ENCODE assay signal across 12 cellular contexts in the genomic region with DNA sequence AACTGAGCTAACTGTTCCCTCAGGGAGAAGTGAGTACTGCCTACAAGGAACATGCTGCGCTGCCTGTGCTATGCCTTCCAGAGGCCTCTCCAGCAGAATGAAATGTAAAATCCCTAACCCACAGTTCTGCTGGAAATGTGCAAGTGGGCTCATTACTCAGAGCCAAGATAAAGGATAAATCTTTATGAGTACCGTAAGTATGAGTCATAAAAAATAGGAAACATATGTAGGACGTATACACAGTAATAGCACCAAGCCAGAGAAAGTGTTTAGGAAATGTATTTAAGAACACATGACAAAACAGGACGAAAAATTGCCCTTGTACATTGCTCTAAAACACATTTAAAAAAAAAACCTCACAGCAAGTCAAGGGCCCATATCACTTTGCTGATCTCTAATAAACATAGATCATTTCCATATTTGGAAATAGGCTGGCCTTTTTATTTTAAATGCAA.
DNase-seq lines count a peak whose midpoint lies in the region; ATAC-seq and TF ChIP-seq lines count a peak whose summit lies in the region.
"Had no signal": no experiment of that assay in that cellular context is flagged by ENCODE, and none has a peak within 500 bp of the region (broad histone marks: within the 10 kb centered on the region; RNA-seq: fewer than 3 reads in every experiment).

No MANE protein-coding gene starts in this region.

- H3K4me2 ChIP-seq in hepatocyte, result peak overlapping the region; percentile 42

- H3K4me1 ChIP-seq in hepatocyte (ENCODE audit: insufficient read depth), result peaks cover 45% of the 10 kb centered on the region
- H3K4me1 ChIP-seq in thoracic aorta (ENCODE audit: control insufficient read depth in 1 of 2, low read depth in 2 of 2), result peaks cover 38 to 49% of the 10 kb centered on the region in 2 donors

- H3K36me3 ChIP-seq in hepatocyte (replicated peaks; ENCODE audit: insufficient read depth, low read depth), result no peaks in the 10 kb centered on the region
- H3K36me3 ChIP-seq in thoracic aorta, result no peaks in the 10 kb centered on the region

- no peaks in the 10 kb centered on the region for H4K20me1 ChIP-seq in hepatocyte (ENCODE audit: insufficient read depth, poor library complexity, severe bottlenecking)

- TF ChIP-seq CTCF in hepatocyte (IDR thresholded peaks at IDR 0.05; ENCODE audit: poor library complexity) (no peak), thoracic aorta (IDR thresholded peaks at IDR 0.05) (no peak)

- ATAC-seq in thoracic aorta (ENCODE audit: insufficient number of reproducible peaks, low FRiP score, low read depth) (no peak), GM21423 (IDR thresholded peaks at IDR 0.05; ENCODE audit: unreplicated experiment) (no peak), GM18511 (IDR thresholded peaks at IDR 0.05; ENCODE audit: unreplicated experiment) (no peak)
- ATAC-seq: T-cell had no signal

- peaks cover 7% of the 10 kb centered on the region for H3K79me2 ChIP-seq in hepatocyte

- H3K27me3 ChIP-seq in hepatocyte (no peaks in the 10 kb centered on the region), thoracic aorta (replicated peaks; ENCODE audit: insufficient read depth) (no peaks in the 10 kb centered on the region)

- H3K9me2 ChIP-seq in hepatocyte (replicated peaks; ENCODE audit: insufficient read depth), result no peaks in the 10 kb centered on the region

- 43% methylated on average over 4 of the region's 4 CpGs for WGBS in hepatocyte (ENCODE audit: low lambda C conversion rate, missing lambda C conversion rate)

- H3K9me3 ChIP-seq in hepatocyte (ENCODE audit: low read depth) (no peaks in the 10 kb centered on the region), thoracic aorta (no peaks in the 10 kb centered on the region)

- H2AFZ ChIP-seq in hepatocyte, result no peak overlapping the region

- H3K27ac ChIP-seq in hepatocyte, result peak overlapping the region; percentile 87
- peak overlapping the region; percentile 62 to 87 for H3K27ac ChIP-seq in thoracic aorta
- H3K27ac ChIP-seq: 22Rv1, epithelial cell of prostate had no signal

- DNase-seq in NCI-H524 (lab: John Stamatoyannopoulos, UW), result peak; percentile 5 to 56
- DNase-seq in NCI-H524 treated with DMSO at 0.1 percent for 48 hours (lab: John Stamatoyannopoulos, UW), result no peak
- DNase-seq in amniotic epithelial cell (ENCODE audit: low read depth), result peak; percentile 80
- DNase-seq in hepatocyte (ENCODE audit: low spot score), result peak; percentile 58
- DNase-seq in thoracic aorta (ENCODE audit: low spot score), result no peak
- DNase-seq in NCI-H2196 (lab: John Stamatoyannopoulos, UW; ENCODE audit: unreplicated experiment), result no peak
- DNase-seq: NCI-H187 treated with DMSO at 0.1 percent for 48 hours, T-cell had no signal

- H3K4me3 ChIP-seq in hepatocyte, result no peak overlapping the region
- no peak overlapping the region for H3K4me3 ChIP-seq in thoracic aorta

Comparison
In these comparisons a context has a peak if more than half of its experiments do, and no peak if none do; other contexts are left out.
1. DNase-seq: peak in NCI-H524 (2 of 2), amniotic epithelial cell (single experiment) and hepatocyte (single experiment); none in NCI-H524 treated with DMSO at 0.1 percent for 48 hours (single experiment), thoracic aorta (single experiment) and NCI-H2196 (single experiment).